24 cellular contexts compared by ENCODE assay signal in genomic region chrX:68193786-68194185, GRCh38.
"Had no signal": no experiment of that assay in that cellular context is flagged by ENCODE, and none has a peak within 500 bp of the region (broad histone marks: within the 10 kb centered on the region; RNA-seq: fewer than 3 reads in every experiment).

No MANE protein-coding gene starts in this region.

- H3K27me3 ChIP-seq: colonic mucosa, esophagus muscularis mucosa, foreskin keratinocyte, gastroesophageal sphincter, hepatocyte, left lung had no signal

- H3K27ac ChIP-seq: colonic mucosa, esophagus muscularis mucosa, foreskin keratinocyte, gastroesophageal sphincter, heart left ventricle, hepatocyte, left lung had no signal

- H3K79me2 ChIP-seq: hepatocyte had no signal

- H3K36me3 ChIP-seq: colonic mucosa, left lung had no signal

- ATAC-seq: foreskin keratinocyte; gastroesophageal sphincter; heart left ventricle; left colon; left lung; left ventricle myocardium superior; naive thymus-derived CD8-positive, alpha-beta T cell had no signal

- DNase-seq: colonic mucosa; cortex of kidney; effector CD4-positive, alpha-beta T cell; effector memory CD4-positive, alpha-beta T cell; foreskin keratinocyte; heart left ventricle; hypothalamus; immature natural killer cell; islet precursor cell; kidney; kidney glomerular epithelial cell; left colon; left lung; left ventricle myocardium superior; mammary epithelial cell; mesendoderm; midbrain; naive B cell; naive thymus-derived CD8-positive, alpha-beta T cell had no signal

- H3K4me2 ChIP-seq: hepatocyte had no signal

- H3K9me3 ChIP-seq: colonic mucosa, esophagus muscularis mucosa, gastroesophageal sphincter, heart left ventricle, left lung had no signal

- FAIRE-seq: frontal cortex, kidney had no signal

- H3K4me3 ChIP-seq: colonic mucosa, esophagus muscularis mucosa, gastroesophageal sphincter, heart left ventricle, hepatocyte, left lung, lung had no signal

- H3K4me1 ChIP-seq: colonic mucosa, esophagus muscularis mucosa, foreskin keratinocyte, gastroesophageal sphincter, heart left ventricle, left lung had no signal

- H2AFZ ChIP-seq: hepatocyte had no signal
